In the genomic region with DNA sequence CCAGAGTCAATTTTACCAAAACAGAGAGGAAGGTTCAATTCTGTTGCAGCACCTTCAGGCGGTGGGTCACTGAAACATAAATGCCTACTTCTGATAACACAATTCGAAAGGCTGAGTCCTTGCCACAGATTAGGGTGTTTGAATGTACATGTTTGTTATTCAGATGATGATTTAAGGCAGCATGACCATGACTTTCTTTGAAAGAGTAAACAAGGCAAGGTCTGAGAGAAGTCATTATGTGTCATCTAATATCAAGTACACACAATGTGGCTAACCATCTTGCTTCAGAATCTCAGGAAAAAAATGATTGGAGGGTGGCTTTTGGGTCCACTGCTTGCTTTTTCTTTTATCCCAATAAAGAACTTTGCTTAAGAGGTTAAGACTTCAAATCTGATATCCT, we compare ENCODE assay signal across 19 cellular contexts.
DNase-seq lines count a peak whose midpoint lies in the region; ATAC-seq, FAIRE-seq and TF ChIP-seq lines count a peak whose summit lies in the region.
"Had no signal": no experiment of that assay in that cellular context is flagged by ENCODE, and none has a peak within 500 bp of the region (broad histone marks: within the 10 kb centered on the region; RNA-seq: fewer than 3 reads in every experiment).

No MANE protein-coding gene starts in this region.

- H2BK12ac ChIP-seq in H1 (ENCODE audit: low read depth, low read length), result no peak overlapping the region

- H2BK20ac ChIP-seq in H1 (ENCODE audit: low read length), result no peak overlapping the region

- H3K4me3 Mint-ChIP-seq in GM23338 (no peak overlapping the region), nephron progenitor cell (no peak overlapping the region), MCF 10A (ENCODE audit: unreplicated experiment) (no peak overlapping the region)
- H3K4me3 Mint-ChIP-seq: CD14-positive monocyte; CD4-positive, alpha-beta memory T cell; HFFc6 had no signal

- no peaks in the 10 kb centered on the region for H3K9me2 ChIP-seq in GM23338 (ENCODE audit: insufficient read depth)
- H3K9me2 ChIP-seq in PC-3 (replicated peaks; ENCODE audit: low read length), result no peaks in the 10 kb centered on the region

- no peak overlapping the region for H4K5ac ChIP-seq in H1 (ENCODE audit: insufficient read length, low read depth, low read length)

- no peaks in the 10 kb centered on the region for H3K36me3 ChIP-seq in GM23338 (ENCODE audit: insufficient read depth)
- H3K36me3 ChIP-seq in PC-3 (ENCODE audit: low read depth, low read length), result no peaks in the 10 kb centered on the region
- H3K36me3 ChIP-seq in H1 (ENCODE audit: control insufficient read depth in 2 of 4, insufficient read depth in 4 of 4, low read length in 3 of 4), result no peaks in the 10 kb centered on the region
- H3K36me3 ChIP-seq in transverse colon, result no peaks in the 10 kb centered on the region
- H3K36me3 ChIP-seq: BLaER1 had no signal

- POLR2A ChIA-PET in PC-3 (lab: Charles Lee; ENCODE audit: unreplicated experiment), result no interaction called here
- POLR2A ChIA-PET in H1 (lab: Charles Lee; ENCODE audit: partially characterized antibody), result no interaction called here
- POLR2A ChIA-PET in MCF 10A (lab: Yijun Ruan, JAX), result no interaction called here

- H3K4me3 ChIP-seq in GM23338 (no peak overlapping the region), PC-3 (ENCODE audit: low read length) (no peak overlapping the region), H1 (ENCODE audit: extremely low read depth in 1 of 4, insufficient read depth in 2 of 4, low read depth in 3 of 4, low read length in 4 of 4) (no peak overlapping the region), transverse colon (no peak overlapping the region)
- H3K4me3 ChIP-seq: BLaER1 had no signal

- H3K9me3 ChIP-seq in PC-3 (ENCODE audit: low read length) (no peaks in the 10 kb centered on the region), H1 (ENCODE audit: insufficient read depth in 2 of 2, low read depth in 1 of 2, low read length in 1 of 2) (no peaks in the 10 kb centered on the region), transverse colon (no peaks in the 10 kb centered on the region)
- H3K9me3 ChIP-seq: BLaER1 had no signal

- H2BK120ac ChIP-seq in H1 (replicated peaks; ENCODE audit: low read depth, low read length), result no peak overlapping the region

- H3K79me2 ChIP-seq in GM23338 (replicated peaks; ENCODE audit: insufficient read depth) (no peaks in the 10 kb centered on the region), PC-3 (ENCODE audit: low read length) (no peaks in the 10 kb centered on the region), H1 (ENCODE audit: control insufficient read depth in 1 of 2, insufficient read depth in 2 of 2, low read length in 2 of 2) (no peaks in the 10 kb centered on the region)

- ATAC-seq in GM23338, result no peak
- peak; percentile 51 for ATAC-seq in PC-3
- ATAC-seq: HCT116 had no signal

- TF ChIP-seq CTCF in GM23338 (conservative IDR thresholded peaks at IDR 0.05; ENCODE audit: low read depth in 2 of 2) (no peak), PC-3 (conservative IDR thresholded peaks at IDR 0.05; ENCODE audit: low read depth, low read length) (no peak), H1 (IDR thresholded peaks at IDR 0.05; ENCODE audit: control extremely low read depth in 1 of 3, insufficient read depth in 1 of 3, low read depth in 1 of 3, low read length in 3 of 3) (no peak), transverse colon (IDR thresholded peaks at IDR 0.05) (no peak), nephron progenitor cell (IDR thresholded peaks at IDR 0.05) (no peak), MCF 10A (IDR thresholded peaks at IDR 0.05; ENCODE audit: unreplicated experiment) (no peak)

- H4K91ac ChIP-seq in H1 (replicated peaks; ENCODE audit: insufficient read length, low read length), result no peak overlapping the region

- H3K27me3 ChIP-seq in GM23338 (ENCODE audit: insufficient read depth) (no peaks in the 10 kb centered on the region), PC-3 (ENCODE audit: low read length) (no peaks in the 10 kb centered on the region), H1 (replicated peaks in 1 of 4; ENCODE audit: control insufficient read depth in 3 of 4, extremely low read depth in 1 of 4, insufficient read depth in 3 of 4, low read length in 3 of 4) (no peaks in the 10 kb centered on the region), transverse colon (no peaks in the 10 kb centered on the region)
- H3K27me3 ChIP-seq: BLaER1 had no signal

- no peaks in the 10 kb centered on the region for H3K27me3 Mint-ChIP-seq in GM23338 (ENCODE audit: insufficient read depth, low read depth, poor library complexity)
- H3K27me3 Mint-ChIP-seq in nephron progenitor cell (ENCODE audit: low read depth, poor library complexity), result no peaks in the 10 kb centered on the region
- H3K27me3 Mint-ChIP-seq in MCF 10A (ENCODE audit: insufficient read depth, unreplicated experiment), result no peaks in the 10 kb centered on the region
- H3K27me3 Mint-ChIP-seq: CD4-positive, alpha-beta memory T cell had no signal

- TF ChIP-seq EP300 in H1 (IDR thresholded peaks at IDR 0.05; ENCODE audit: borderline replicate concordance in 1 of 2, low read depth in 2 of 2, low read length in 2 of 2), result no peak
- no peak for TF ChIP-seq EP300 in transverse colon (IDR thresholded peaks at IDR 0.05; ENCODE audit: low read depth)

- in situ Hi-C loops in transverse colon (cut with MboI; ENCODE audit: low pct_ligation_motif_present in 1 of 4, low pct_unique_long_range_greater_than_20kb in 1 of 4, low sequenced_read_pairs in 3 of 4), result no loop called here

- H3K79me1 ChIP-seq in H1 (ENCODE audit: low read depth, low read length), result no peaks in the 10 kb centered on the region

- H2AK5ac ChIP-seq in H1 (ENCODE audit: low read depth, low read length), result no peak overlapping the region

- 86% methylated on average over 2 of the region's 2 CpGs; no CpG with 5 or more reads in 1 of the 2 experiments for WGBS in H1 (ENCODE audit: extremely low coverage in 1 of 2, insufficient coverage in 1 of 2, insufficient read length in 1 of 2, insufficient replicate concordance in 2 of 2, low coverage in 1 of 2, low lambda C conversion rate in 2 of 2, missing lambda C conversion rate in 1 of 2), 2 experiments
- 69 to 76% methylated on average over 2 of the region's 2 CpGs for WGBS in transverse colon (ENCODE audit: low coverage in 1 of 2), 2 donors

- H3K27ac ChIP-seq in GM23338 (ENCODE audit: low read depth) (no peak overlapping the region), PC-3 (ENCODE audit: low read length) (no peak overlapping the region), H1 (ENCODE audit: low read depth, low read length) (no peak overlapping the region), transverse colon (no peak overlapping the region)
- H3K27ac ChIP-seq: BLaER1 had no signal

- H4K20me1 ChIP-seq in GM23338 (replicated peaks; ENCODE audit: insufficient read depth) (no peaks in the 10 kb centered on the region), PC-3 (ENCODE audit: low read length) (no peaks in the 10 kb centered on the region), H1 (replicated peaks in 1 of 2; ENCODE audit: control insufficient read depth in 1 of 2, insufficient read depth in 2 of 2, low read length in 2 of 2) (no peaks in the 10 kb centered on the region)
- H4K20me1 ChIP-seq: BLaER1 had no signal

- no peaks in the 10 kb centered on the region for H3K23me2 ChIP-seq in H1 (ENCODE audit: low read depth, low read length)

- H3K4ac ChIP-seq in H1 (replicated peaks; ENCODE audit: insufficient read length, low read depth, low read length), result no peak overlapping the region

- H3K14ac ChIP-seq in H1 (ENCODE audit: insufficient read length), result no peak overlapping the region

- H2AFZ ChIP-seq in GM23338 (peak overlapping the region; percentile 79), PC-3 (ENCODE audit: low read length) (no peak overlapping the region), H1 (ENCODE audit: low read length) (peak overlapping the region; percentile 87; the same call in 1 of the 2 replicates)

- no peak overlapping the region for H3K23ac ChIP-seq in H1 (ENCODE audit: insufficient read length)

- H3F3A ChIP-seq in GM23338 (replicated peaks; ENCODE audit: low read depth) (no peaks in the 10 kb centered on the region), PC-3 (ENCODE audit: low read length, unreplicated experiment) (no peaks in the 10 kb centered on the region)

- no peak overlapping the region for H2BK15ac ChIP-seq in H1 (ENCODE audit: low read length)

- no peaks in the 10 kb centered on the region; the same call in 2 of the 3 replicates for H3K9me3 Mint-ChIP-seq in GM23338
- H3K9me3 Mint-ChIP-seq in nephron progenitor cell, result no peaks in the 10 kb centered on the region
- H3K9me3 Mint-ChIP-seq in MCF 10A (ENCODE audit: unreplicated experiment), result no peaks in the 10 kb centered on the region

- H3K18ac ChIP-seq in H1 (ENCODE audit: extremely low read depth, low read length), result no peak overlapping the region

- H3K9ac ChIP-seq in PC-3 (ENCODE audit: low read length), result no peak overlapping the region
- no peak overlapping the region for H3K9ac ChIP-seq in H1 (replicated peaks in 1 of 4; ENCODE audit: extremely low read depth in 1 of 4, low read depth in 3 of 4, low read length in 3 of 4)
- H3K9ac ChIP-seq: BLaER1 had no signal

- H2BK5ac ChIP-seq in H1 (ENCODE audit: low read depth, low read length), result no peak overlapping the region

- intact Hi-C loops in PC-3 (cut with micrococcal nuclease), result no loop called here
- intact Hi-C loops in transverse colon (cut with DNase I; ENCODE audit: low total_unique reads), result no loop called here
- intact Hi-C loops in MCF 10A (cut with micrococcal nuclease), result no loop called here

- no peaks in the 10 kb centered on the region for H3K4me1 ChIP-seq in GM23338 (ENCODE audit: insufficient read depth)
- peaks cover 8% of the 10 kb centered on the region; the same call in 1 of the 2 replicates for H3K4me1 ChIP-seq in PC-3 (ENCODE audit: insufficient read depth, low read length)
- no peaks in the 10 kb centered on the region for H3K4me1 ChIP-seq in H1 (replicated peaks in 1 of 4; ENCODE audit: control insufficient read depth in 3 of 4, insufficient read depth in 4 of 4, low read length in 3 of 4)
- no peaks in the 10 kb centered on the region for H3K4me1 ChIP-seq in transverse colon

- TF ChIP-seq POLR2A in H1 (IDR thresholded peaks at IDR 0.05; ENCODE audit: control extremely low read depth in 1 of 2, low read depth in 2 of 2, low read length in 2 of 2) (no peak), transverse colon (IDR thresholded peaks at IDR 0.05) (no peak)

- TF ChIP-seq RAD21 in H1 (IDR thresholded peaks at IDR 0.05 in 1 of 2, conservative IDR thresholded peaks at IDR 0.05 in 1 of 2; ENCODE audit: low read depth in 2 of 2, low read length in 2 of 2), result no peak

- FAIRE-seq in HTR-8/SVneo (lab: Jason Lieb, UNC) (peak; percentile 63), H1 (lab: Jason Lieb, UNC) (no peak)
- FAIRE-seq: A204.1 had no signal

- H3K4me2 ChIP-seq in GM23338 (no peak overlapping the region), PC-3 (ENCODE audit: low read length) (no peak overlapping the region), H1 (ENCODE audit: insufficient read depth in 1 of 2, low read depth in 2 of 2, low read length in 2 of 2) (no peak overlapping the region)
- H3K4me2 ChIP-seq: BLaER1 had no signal

- no peak overlapping the region for H4K8ac ChIP-seq in H1 (ENCODE audit: extremely low read depth, insufficient read depth, low read length)

- H3K4me1 Mint-ChIP-seq in GM23338 (no peaks in the 10 kb centered on the region), nephron progenitor cell (no peaks in the 10 kb centered on the region), MCF 10A (ENCODE audit: insufficient read depth, unreplicated experiment) (no peaks in the 10 kb centered on the region)
- H3K4me1 Mint-ChIP-seq: CD4-positive, alpha-beta memory T cell had no signal

- no peak for DNase-seq in GM23338 (ENCODE audit: low spot score)
- no peak for DNase-seq in HTR-8/SVneo (ENCODE audit: insufficient read length, low spot score)
- DNase-seq in PC-3, result peak; percentile 59
- no peak for DNase-seq in H1 (ENCODE audit: low read depth in 1 of 2, low spot score in 2 of 2)
- no peak for DNase-seq in AG08395 (ENCODE audit: low spot score)
- no peak for DNase-seq in transverse colon
- DNase-seq in nephron progenitor cell, result no peak
- no peak for DNase-seq in MCF 10A (ENCODE audit: unreplicated experiment)
- DNase-seq: Calu3; CD4-positive, alpha-beta memory T cell; DMS79 treated with DMSO at 0.1 percent for 48 hours; GF-D8; H7; HFFc6; KG1 had no signal

- BruUV-seq in PC-3 (replicated peaks; lab: Mats Ljungman, UMichigan) (no TSS peak), MCF 10A (replicated peaks; lab: Mats Ljungman, UMichigan) (no TSS peak)

- CTCF ChIA-PET in PC-3 (lab: Charles Lee) (no interaction called here), H1 (lab: Charles Lee; ENCODE audit: partially characterized antibody) (no interaction called here), MCF 10A (lab: Yijun Ruan, JAX) (no interaction called here)

- no peak overlapping the region for H3K27ac Mint-ChIP-seq in GM23338
- H3K27ac Mint-ChIP-seq in nephron progenitor cell, result no peak overlapping the region
- no peak overlapping the region for H3K27ac Mint-ChIP-seq in MCF 10A (ENCODE audit: low read depth, unreplicated experiment)
- H3K27ac Mint-ChIP-seq: CD14-positive monocyte; CD4-positive, alpha-beta memory T cell; HFFc6 had no signal

- no peak overlapping the region for H3K56ac ChIP-seq in H1 (replicated peaks; ENCODE audit: insufficient read length, low read depth, low read length)

- H3K36me3 Mint-ChIP-seq in GM23338 (ENCODE audit: low read depth) (no peaks in the 10 kb centered on the region), nephron progenitor cell (ENCODE audit: low read depth) (no peaks in the 10 kb centered on the region), MCF 10A (ENCODE audit: insufficient read depth, unreplicated experiment) (no peaks in the 10 kb centered on the region)
- H3K36me3 Mint-ChIP-seq: CD14-positive monocyte; CD4-positive, alpha-beta memory T cell had no signal
